ENCODE assay signal across 8 cellular contexts in genomic region chr2:529425-529824, GRCh38.
DNase-seq lines count a peak whose midpoint lies in the region; ATAC-seq and TF ChIP-seq lines count a peak whose summit lies in the region.

No MANE protein-coding gene starts in this region.

- no peak overlapping the region for H3K18ac ChIP-seq in IMR-90 (ENCODE audit: low read depth, low read length)

- no peak overlapping the region for H3K14ac ChIP-seq in IMR-90 (replicated peaks; ENCODE audit: low read depth, low read length)

- TF ChIP-seq CTCF in IMR-90 (conservative IDR thresholded peaks at IDR 0.05; ENCODE audit: low read depth, low read length): no peak; the same call in 1 of the 2 replicates
- peak; percentile 67 for TF ChIP-seq CTCF in Panc1 (IDR thresholded peaks at IDR 0.05)
- TF ChIP-seq CTCF in glutamatergic neuron (IDR thresholded peaks at IDR 0.05; ENCODE audit: partially characterized antibody, unreplicated experiment): peak; percentile 44

- peaks cover 2% of the 10 kb centered on the region for H3K9me3 Mint-ChIP-seq in glutamatergic neuron (ENCODE audit: unreplicated experiment)

- no peak overlapping the region for H3K27ac ChIP-seq in IMR-90 (ENCODE audit: insufficient read depth, low read length)
- no peak overlapping the region for H3K27ac ChIP-seq in Panc1 (ENCODE audit: low read length)

- no peak; the same call in 1 of the 2 replicates for TF ChIP-seq RAD21 in IMR-90 (IDR thresholded peaks at IDR 0.05; ENCODE audit: low read length)

- H2BK20ac ChIP-seq in IMR-90 (ENCODE audit: low read depth, low read length): no peak overlapping the region

- POLR2A ChIA-PET in IMR-90 (lab: Charles Lee; ENCODE audit: unreplicated experiment): no interaction called here
- POLR2A ChIA-PET in Panc1 (lab: Charles Lee): no interaction called here

- no peak overlapping the region for H3K4me2 ChIP-seq in IMR-90 (ENCODE audit: low read depth, low read length)

- H3K4me1 Mint-ChIP-seq in glutamatergic neuron (ENCODE audit: low read depth, unreplicated experiment): no peaks in the 10 kb centered on the region

- no peaks in the 10 kb centered on the region for H3K79me1 ChIP-seq in IMR-90 (ENCODE audit: low read depth in 1 of 2, low read length in 2 of 2)

- H3K4me3 Mint-ChIP-seq in glutamatergic neuron (ENCODE audit: unreplicated experiment): no peak overlapping the region

- DNase-seq in Ammon's horn (ENCODE audit: low spot score) (peak; percentile 31), IMR-90 (peak; percentile 1), Panc1 (ENCODE audit: low read depth, low spot score) (peak; percentile 5), glutamatergic neuron (no peak), cerebellum (ENCODE audit: low spot score) (no peak)

- no peak overlapping the region for H3K4ac ChIP-seq in IMR-90 (ENCODE audit: low read depth, low read length)

- dilution Hi-C loops in IMR-90 (cut with HindIII; ENCODE audit: low sequenced_read_pairs, unreplicated experiment): no loop called here

- no peak overlapping the region for H2AFZ ChIP-seq in IMR-90 (replicated peaks; ENCODE audit: low read length, poor library complexity)

- H2BK15ac ChIP-seq in IMR-90 (ENCODE audit: low read depth, low read length): no peak overlapping the region

- CTCF ChIA-PET in IMR-90 (lab: Yijun Ruan, JAX): no interaction called here
- CTCF ChIA-PET in Panc1 (lab: Charles Lee): no interaction called here

- TF ChIP-seq POLR2A in IMR-90 (IDR thresholded peaks at IDR 0.05; ENCODE audit: low read depth, low read length): no peak

- ATAC-seq in IMR-90 (ENCODE audit: low read depth) (no peak), Panc1 (peak; percentile 78; the same call in 1 of the 2 replicates), esophagus mucosa (no peak), HG03175 (IDR thresholded peaks at IDR 0.05; ENCODE audit: unreplicated experiment) (no peak), HG03439 (IDR thresholded peaks at IDR 0.05; ENCODE audit: unreplicated experiment) (no peak)

- peaks cover 3% of the 10 kb centered on the region for H3K27me3 Mint-ChIP-seq in glutamatergic neuron (ENCODE audit: unreplicated experiment)

- WGBS in IMR-90 (ENCODE audit: extremely low coverage in 2 of 2, insufficient read length in 1 of 2), 2 experiments: no CpG with 5 or more reads among the region's 2 CpGs

- H3K56ac ChIP-seq in IMR-90 (ENCODE audit: extremely low read depth, insufficient read depth, low read length): no peak overlapping the region

- H4K20me1 ChIP-seq in IMR-90 (ENCODE audit: insufficient read depth, low read length): no peaks in the 10 kb centered on the region

- no peaks in the 10 kb centered on the region for H3K9me1 ChIP-seq in IMR-90 (ENCODE audit: insufficient read depth, low read length)

- H3K4me3 ChIP-seq in IMR-90 (ENCODE audit: insufficient read depth, low read depth, low read length) (no peak overlapping the region), Panc1 (ENCODE audit: low read depth in 2 of 2, low read length in 2 of 2) (no peak overlapping the region)

- H3K27ac Mint-ChIP-seq in glutamatergic neuron (ENCODE audit: unreplicated experiment): no peak overlapping the region

- peaks cover 14% of the 10 kb centered on the region for H3K36me3 Mint-ChIP-seq in glutamatergic neuron (ENCODE audit: unreplicated experiment)

- BruUV-seq in IMR-90 (replicated peaks; lab: Mats Ljungman, UMichigan) (no TSS peak), Panc1 (replicated peaks; lab: Mats Ljungman, UMichigan) (no TSS peak)

- no peak overlapping the region for H2AK9ac ChIP-seq in IMR-90 (replicated peaks; ENCODE audit: low read depth, low read length, poor library complexity)

- H3K27me3 ChIP-seq in IMR-90 (ENCODE audit: control insufficient read depth, insufficient read depth, low read length): no peaks in the 10 kb centered on the region
- H3K27me3 ChIP-seq in Panc1 (ENCODE audit: control insufficient read depth, insufficient read depth, low read length): no peaks in the 10 kb centered on the region

- in situ Hi-C loops in IMR-90 (cut with MboI; ENCODE audit: low sequenced_read_pairs) (no loop called here), Panc1 (cut with HindIII; ENCODE audit: low pct_unique_long_range_greater_than_20kb, low sequenced_read_pairs) (no loop called here)

- H4K8ac ChIP-seq in IMR-90 (ENCODE audit: low read depth in 2 of 2, low read length in 2 of 2): no peak overlapping the region

- H3K9me3 ChIP-seq in IMR-90 (ENCODE audit: control insufficient read depth, insufficient read depth, low read length) (peaks cover 34% of the 10 kb centered on the region), Panc1 (ENCODE audit: control insufficient read depth, insufficient read depth, low read depth, low read length) (no peaks in the 10 kb centered on the region)

- H3K4me1 ChIP-seq in IMR-90 (ENCODE audit: control insufficient read depth, insufficient read depth, low read length): no peaks in the 10 kb centered on the region
- peaks cover 3% of the 10 kb centered on the region; the same call in 1 of the 2 replicates for H3K4me1 ChIP-seq in Panc1 (ENCODE audit: control insufficient read depth, insufficient read depth, low read length)

- H2BK5ac ChIP-seq in IMR-90 (ENCODE audit: low read depth, low read length, poor library complexity, severe bottlenecking): no peak overlapping the region

- no peak overlapping the region for H4K5ac ChIP-seq in IMR-90 (ENCODE audit: low read depth, low read length)

- no peak overlapping the region for H2BK120ac ChIP-seq in IMR-90 (ENCODE audit: low read depth, low read length)

- H3K36me3 ChIP-seq in IMR-90 (ENCODE audit: control insufficient read depth, insufficient read depth, low read length): no peaks in the 10 kb centered on the region
- H3K36me3 ChIP-seq in Panc1 (ENCODE audit: control insufficient read depth, insufficient read depth, low read length): no peaks in the 10 kb centered on the region

- no peak overlapping the region for H3K23ac ChIP-seq in IMR-90 (ENCODE audit: low read depth, low read length)

- H3K9ac ChIP-seq in IMR-90 (ENCODE audit: low read depth, low read length): no peak overlapping the region

- no peak overlapping the region for H2AK5ac ChIP-seq in IMR-90 (ENCODE audit: low read depth, low read length)

- H4K91ac ChIP-seq in IMR-90 (ENCODE audit: insufficient read depth, low read depth, low read length): no peak overlapping the region

- intact Hi-C loops in IMR-90 (cut with micrococcal nuclease): no loop called here
- intact Hi-C loops in Panc1 (cut with micrococcal nuclease; ENCODE audit: unreplicated experiment): loop anchor here (1.0 to 5.0 kb wide), 2 partner anchors 108 to 1018 kb away; no protein-coding TSS in a partner anchor

TF ChIP-seq in IMR-90, 13 proteins besides CTCF, POLR2A, EP300 and RAD21:
- TF ChIP-seq USF2 (IDR thresholded peaks at IDR 0.05; ENCODE audit: low read depth, low read length): no peak
- no peak for TF ChIP-seq MXI1 (IDR thresholded peaks at IDR 0.05; ENCODE audit: borderline replicate concordance, low read depth, low read length)
- no peak for TF ChIP-seq ELK1 (IDR thresholded peaks at IDR 0.05; ENCODE audit: borderline replicate concordance, low read depth, low read length)
- TF ChIP-seq CHD1 (IDR thresholded peaks at IDR 0.05; ENCODE audit: low read depth, low read length): no peak
- no peak for TF ChIP-seq FOS (IDR thresholded peaks at IDR 0.05; ENCODE audit: low read depth, low read length)
- no peak for TF ChIP-seq RFX5 (IDR thresholded peaks at IDR 0.05; ENCODE audit: low read depth, low read length)
- TF ChIP-seq MAFK (IDR thresholded peaks at IDR 0.05; ENCODE audit: low read depth, low read length): no peak
- TF ChIP-seq NFE2L2 (IDR thresholded peaks at IDR 0.05; ENCODE audit: low read depth, low read length): no peak
- no peak for TF ChIP-seq BHLHE40 (IDR thresholded peaks at IDR 0.05; ENCODE audit: low read depth, low read length)
- no peak for TF ChIP-seq RCOR1 (IDR thresholded peaks at IDR 0.05; ENCODE audit: insufficient replicate concordance, low read length)
- no peak for TF ChIP-seq MAZ (IDR thresholded peaks at IDR 0.05; ENCODE audit: borderline replicate concordance, low read depth, low read length)
- no peak for TF ChIP-seq SMC3 (IDR thresholded peaks at IDR 0.05; ENCODE audit: low read depth, low read length)
- TF ChIP-seq CEBPB (IDR thresholded peaks at IDR 0.05; ENCODE audit: low read depth, low read length): no peak

Comparison
In these comparisons a context has a peak if more than half of its experiments do, and no peak if none do; other contexts are left out.
1. DNase-seq: peak in Ammon's horn (single experiment), IMR-90 (single experiment) and Panc1 (single experiment); none in glutamatergic neuron (single experiment) and cerebellum (single experiment).